Comparison of ENCODE assay signal across 8 cellular contexts in genomic region chr20:58893355-58894151, GRCh38. TPM values are rescaled to one million over a fixed set of nuclear protein-coding genes. Genes with fewer than 3 reads are reported as not detected.
DNase-seq lines count a peak whose midpoint lies in the region; ATAC-seq and TF ChIP-seq lines count a peak whose summit lies in the region.

No MANE protein-coding gene starts in this region.

- TF ChIP-seq EP300 in transverse colon (IDR thresholded peaks at IDR 0.05; ENCODE audit: low read depth) = no peak

- BruUV-seq in A673 (replicated peaks; lab: Mats Ljungman, UMichigan) = TSS peak; percentile 20

- H3K9me3 ChIP-seq in A673 (ENCODE audit: low read depth, low read length, poor library complexity, severe bottlenecking) = no peaks in the 10 kb centered on the region
- no peaks in the 10 kb centered on the region for H3K9me3 ChIP-seq in HEK293 (ENCODE audit: control insufficient read depth, insufficient read depth, low read depth, low read length)
- no peaks in the 10 kb centered on the region for H3K9me3 ChIP-seq in transverse colon

- no peak for TF ChIP-seq POLR2A in transverse colon (IDR thresholded peaks at IDR 0.05)

- POLR2A ChIA-PET in A673 (lab: Charles Lee; ENCODE audit: low non-redundant PET) = no interaction called here
- POLR2A ChIA-PET in HEK293 (lab: Yijun Ruan, JAX) = no interaction called here

- no peak for TF ChIP-seq CTCF in A673 (conservative IDR thresholded peaks at IDR 0.05; ENCODE audit: low read depth, low read length)
- no peak for TF ChIP-seq CTCF in HEK293 (tag by site-specific recombination; IDR thresholded peaks at IDR 0.05)
- TF ChIP-seq CTCF in kidney epithelial cell (IDR thresholded peaks at IDR 0.05; ENCODE audit: insufficient read depth, low read length, poor library complexity, severe bottlenecking) = no peak
- TF ChIP-seq CTCF in transverse colon (IDR thresholded peaks at IDR 0.05) = no peak

- intact Hi-C loops in A673 (cut with micrococcal nuclease; ENCODE audit: unreplicated experiment) = loop anchor here (5.0 kb wide), 1 partner anchor 139 kb away; the partner anchor contains the start of gene ATP5F1E
- intact Hi-C loops in transverse colon (cut with DNase I; ENCODE audit: low total_unique reads) = loop anchor here (5.0 to 10.0 kb wide), 3 partner anchors 91 to 241 kb away; partner anchors contain the start of genes ATP5F1E, NELFCD and STX16

- H3K27me3 ChIP-seq in A673 (replicated peaks; ENCODE audit: insufficient read depth, low read depth, low read length, poor library complexity) (no peaks in the 10 kb centered on the region), kidney epithelial cell (ENCODE audit: control insufficient read depth, insufficient read depth, low read length) (no peaks in the 10 kb centered on the region), transverse colon (no peaks in the 10 kb centered on the region)

- CTCF ChIA-PET in A673 (lab: Charles Lee) = no interaction called here
- CTCF ChIA-PET in HEK293 (lab: Yijun Ruan, JAX) = no interaction called here

- H3K36me3 ChIP-seq in A673 (ENCODE audit: insufficient read depth, low read length, poor library complexity, severe bottlenecking) (peaks cover 14% of the 10 kb centered on the region), HEK293 (ENCODE audit: control insufficient read depth in 2 of 2, insufficient read depth in 1 of 2, low read length in 2 of 2) (peaks cover 0 to 32% of the 10 kb centered on the region in 2 experiments; a peak in 1 of 3 replicates), kidney epithelial cell (ENCODE audit: control insufficient read depth, insufficient read depth, low read length) (peaks cover 1% of the 10 kb centered on the region), transverse colon (peaks cover 0 to 3% (median 0%) of the 10 kb centered on the region in 4 donors)

- H3K4me1 ChIP-seq in A673 (ENCODE audit: insufficient read depth, low read length, poor library complexity, severe bottlenecking) = peaks cover 50% of the 10 kb centered on the region
- peaks cover 25% of the 10 kb centered on the region for H3K4me1 ChIP-seq in HEK293 (ENCODE audit: control insufficient read depth, insufficient read depth, low read length)
- H3K4me1 ChIP-seq in transverse colon = peaks cover 23 to 62% (median 31%) of the 10 kb centered on the region in 4 donors

- H3K4me3 Mint-ChIP-seq in activated T-helper 17 cell treated with anti-CD3 and anti-CD28 coated beads, Interleukin-2, amount 50 U/mL, for 72 hours = peak overlapping the region; percentile 95

- no peaks in the 10 kb centered on the region for H3K9me3 Mint-ChIP-seq in activated T-helper 17 cell treated with anti-CD3 and anti-CD28 coated beads, Interleukin-2, amount 50 U/mL, for 72 hours

- peak overlapping the region; percentile 96 for H3K27ac ChIP-seq in A673 (ENCODE audit: low read depth, low read length, poor library complexity, severe bottlenecking)
- H3K27ac ChIP-seq in HEK293 (ENCODE audit: extremely low read depth, low read depth, low read length) = no peak overlapping the region; the same call in 1 of the 2 replicates
- peak overlapping the region; percentile 99 to 100 (median 100) for H3K27ac ChIP-seq in transverse colon

- no peaks in the 10 kb centered on the region for H3K27me3 Mint-ChIP-seq in activated T-helper 17 cell treated with anti-CD3 and anti-CD28 coated beads, Interleukin-2, amount 50 U/mL, for 72 hours

- H3K4me1 Mint-ChIP-seq in activated T-helper 17 cell treated with anti-CD3 and anti-CD28 coated beads, Interleukin-2, amount 50 U/mL, for 72 hours = peaks cover 34% of the 10 kb centered on the region

- H3K36me3 Mint-ChIP-seq in activated T-helper 17 cell treated with anti-CD3 and anti-CD28 coated beads, Interleukin-2, amount 50 U/mL, for 72 hours (ENCODE audit: low read depth) = peaks cover 66% of the 10 kb centered on the region

- H3K27ac Mint-ChIP-seq in activated T-helper 17 cell treated with anti-CD3 and anti-CD28 coated beads, Interleukin-2, amount 50 U/mL, for 72 hours = peak overlapping the region; percentile 96

- H3K4me3 ChIP-seq in A673 (ENCODE audit: low read depth, low read length, poor library complexity, severe bottlenecking) = peak overlapping the region; percentile 83
- H3K4me3 ChIP-seq in HEK293 (ENCODE audit: low read depth, low read length) = peak overlapping the region; percentile 86
- peak overlapping the region; percentile 85 for H3K4me3 ChIP-seq in kidney epithelial cell (ENCODE audit: low read depth, low read length)
- peak overlapping the region in 2 of 4 donors; percentile 87 to 92 for H3K4me3 ChIP-seq in transverse colon

- DNase-seq in A673 (ENCODE audit: low spot score) (no peak), kidney epithelial cell (ENCODE audit: low read depth) (no peak), transverse colon (no peak), NCI-H2081 treated with DMSO at 0.1 percent for 48 hours (lab: John Stamatoyannopoulos, UW) (no peak)

- peak; percentile 32 for ATAC-seq in activated T-helper 17 cell treated with anti-CD3 and anti-CD28 coated beads, Interleukin-2, amount 50 U/mL, for 72 hours (replicated peaks)
- ATAC-seq in HG02938 (IDR thresholded peaks at IDR 0.05; ENCODE audit: unreplicated experiment) (no peak), GM18867 (IDR thresholded peaks at IDR 0.05; ENCODE audit: unreplicated experiment) (no peak)

- in situ Hi-C loops in transverse colon (cut with MboI; ENCODE audit: low pct_ligation_motif_present in 1 of 4, low pct_unique_long_range_greater_than_20kb in 1 of 4, low sequenced_read_pairs in 3 of 4) = no loop called here

- 37 to 39% methylated on average over 5 of the region's 5 CpGs for WGBS in transverse colon (ENCODE audit: low coverage in 1 of 2), 2 donors

TF ChIP-seq in HEK293, 187 proteins besides CTCF, POLR2A, EP300 and RAD21:
- 0 out of 2 replicates have a peak, but pooled peaks have one; percentile 25 for TF ChIP-seq ZNF660 (tag by site-specific recombination; IDR thresholded peaks at IDR 0.05)
- no peak for TF ChIP-seq ZFP41 (tag by site-specific recombination; IDR thresholded peaks at IDR 0.05; ENCODE audit: borderline replicate concordance)
- peak; percentile 91 for TF ChIP-seq ZNF629 (tag by site-specific recombination; IDR thresholded peaks at IDR 0.05)
- TF ChIP-seq ZNF10 (tag by site-specific recombination; IDR thresholded peaks at IDR 0.05) = 0 out of 2 replicates have a peak, but pooled peaks have one; percentile 11
- TF ChIP-seq ZNF600 (tag by site-specific recombination; IDR thresholded peaks at IDR 0.05) = no peak
- no peak for TF ChIP-seq ZNF560 (tag by site-specific recombination; IDR thresholded peaks at IDR 0.05; ENCODE audit: borderline replicate concordance)
- peak; percentile 71 for TF ChIP-seq ATF2 (tag by site-specific recombination; IDR thresholded peaks at IDR 0.05; ENCODE audit: low read depth)
- TF ChIP-seq ZBTB21 (tag by site-specific recombination; IDR thresholded peaks at IDR 0.05) = peak; percentile 75
- peak; percentile 62 for TF ChIP-seq FEZF1 (tag by site-specific recombination; IDR thresholded peaks at IDR 0.05)
- TF ChIP-seq GFI1B (tag by site-specific recombination; IDR thresholded peaks at IDR 0.05) = no peak

RNA-seq across cellular contexts. Expression of gene GNAS, which starts 41.0 kb away (rescaled TPM):
- total RNA-seq in A673 (2021) (1,108 and 1,144 TPM in 2 replicates), kidney epithelial cell (851 and 877 TPM in 2 replicates), transverse colon (100 to 1,000 TPM; 501 to 716 (median 535) TPM)
- total RNA-seq in activated T-helper 17 cell treated with anti-CD3 and anti-CD28 coated beads, Interleukin-2, amount 50 U/mL, for 72 hours = 100 to 1,000 TPM; 412 to 688 TPM

RNA-seq across cellular contexts. Expression of gene GNAS-AS1, which starts 42.9 kb away (rescaled TPM):
- total RNA-seq in A673 (2021) = 6.7 and 7.1 TPM in 2 replicates
- 1 to 10 TPM; 1.0 to 1.3 TPM for total RNA-seq in activated T-helper 17 cell treated with anti-CD3 and anti-CD28 coated beads, Interleukin-2, amount 50 U/mL, for 72 hours
- 0.07 and 1.3 TPM in 2 replicates for total RNA-seq in kidney epithelial cell
- 1 to 10 TPM in 1 of 4 donors, under 1 TPM in 1, not detected in 2; 0.55 to 1.1 TPM for total RNA-seq in transverse colon
